2 cellular contexts compared by ENCODE assay signal in the genomic region with DNA sequence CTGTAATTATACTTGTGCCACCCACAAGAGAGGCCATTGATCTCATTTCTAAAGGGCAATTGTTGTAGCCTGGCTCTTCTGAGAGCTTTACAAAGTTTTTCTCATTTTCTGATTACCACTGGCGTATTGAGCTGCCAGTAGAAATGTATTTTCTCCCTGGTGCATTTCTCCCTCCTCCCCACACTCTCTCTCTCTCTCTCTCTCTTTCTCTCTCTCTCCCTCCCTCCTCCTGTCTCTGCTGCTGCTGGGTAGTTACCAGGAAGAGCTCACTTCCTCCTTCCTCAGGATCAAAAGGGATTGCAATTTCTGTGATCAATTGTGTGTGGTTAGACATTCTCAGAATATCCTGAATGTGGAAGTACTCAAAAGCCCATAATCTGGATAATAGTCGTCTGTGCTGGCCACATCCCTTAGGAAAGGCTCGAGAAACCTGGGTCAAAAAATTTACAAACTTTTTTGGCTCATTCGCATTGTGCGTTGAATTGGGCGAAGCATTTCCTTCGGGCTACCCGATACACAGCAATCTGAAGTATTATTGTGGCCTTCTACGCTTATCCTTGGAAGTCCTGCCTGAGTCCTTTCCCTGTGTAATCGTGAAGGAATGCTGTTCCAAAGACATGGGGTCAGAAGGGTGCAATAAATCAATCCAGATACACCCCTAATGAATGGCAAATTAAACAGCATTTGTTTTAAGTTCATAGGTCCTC.
TF ChIP-seq lines count a peak whose summit lies in the region.

No MANE protein-coding gene starts in this region.

TF ChIP-seq in IMR-90, 13 proteins besides CTCF, POLR2A, EP300 and RAD21:
- TF ChIP-seq MAFK (IDR thresholded peaks at IDR 0.05; ENCODE audit: low read depth, low read length) (no peak), RFX5 (IDR thresholded peaks at IDR 0.05; ENCODE audit: low read depth, low read length) (no peak), CEBPB (IDR thresholded peaks at IDR 0.05; ENCODE audit: low read depth, low read length) (no peak), FOS (IDR thresholded peaks at IDR 0.05; ENCODE audit: low read depth, low read length) (no peak), RCOR1 (IDR thresholded peaks at IDR 0.05; ENCODE audit: insufficient replicate concordance, low read length) (no peak), CHD1 (IDR thresholded peaks at IDR 0.05; ENCODE audit: low read depth, low read length) (no peak), SMC3 (IDR thresholded peaks at IDR 0.05; ENCODE audit: low read depth, low read length) (no peak), USF2 (IDR thresholded peaks at IDR 0.05; ENCODE audit: low read depth, low read length) (no peak), BHLHE40 (IDR thresholded peaks at IDR 0.05; ENCODE audit: low read depth, low read length) (no peak), NFE2L2 (IDR thresholded peaks at IDR 0.05; ENCODE audit: low read depth, low read length) (no peak), MXI1 (IDR thresholded peaks at IDR 0.05; ENCODE audit: borderline replicate concordance, low read depth, low read length) (no peak), MAZ (IDR thresholded peaks at IDR 0.05; ENCODE audit: borderline replicate concordance, low read depth, low read length) (no peak)
- TF ChIP-seq, protein P1, sequence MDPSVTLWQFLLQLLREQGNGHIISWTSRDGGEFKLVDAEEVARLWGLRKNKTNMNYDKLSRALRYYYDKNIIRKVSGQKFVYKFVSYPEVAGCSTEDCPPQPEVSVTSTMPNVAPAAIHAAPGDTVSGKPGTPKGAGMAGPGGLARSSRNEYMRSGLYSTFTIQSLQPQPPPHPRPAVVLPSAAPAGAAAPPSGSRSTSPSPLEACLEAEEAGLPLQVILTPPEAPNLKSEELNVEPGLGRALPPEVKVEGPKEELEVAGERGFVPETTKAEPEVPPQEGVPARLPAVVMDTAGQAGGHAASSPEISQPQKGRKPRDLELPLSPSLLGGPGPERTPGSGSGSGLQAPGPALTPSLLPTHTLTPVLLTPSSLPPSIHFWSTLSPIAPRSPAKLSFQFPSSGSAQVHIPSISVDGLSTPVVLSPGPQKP (IDR thresholded peaks at IDR 0.05; ENCODE audit: borderline replicate concordance, low read depth, low read length) = no peak

TF ChIP-seq in WTC11, 78 proteins besides CTCF, POLR2A, EP300 and RAD21:
- TF ChIP-seq TEAD1 (CRISPR knock-in tag; IDR thresholded peaks at IDR 0.05) (no peak), FOXK1 (CRISPR knock-in tag; IDR thresholded peaks at IDR 0.05) (no peak), ZNF416 (CRISPR knock-in tag; IDR thresholded peaks at IDR 0.05) (no peak), AR (CRISPR knock-in tag; IDR thresholded peaks at IDR 0.05) (no peak)
- TF ChIP-seq, protein P2, sequence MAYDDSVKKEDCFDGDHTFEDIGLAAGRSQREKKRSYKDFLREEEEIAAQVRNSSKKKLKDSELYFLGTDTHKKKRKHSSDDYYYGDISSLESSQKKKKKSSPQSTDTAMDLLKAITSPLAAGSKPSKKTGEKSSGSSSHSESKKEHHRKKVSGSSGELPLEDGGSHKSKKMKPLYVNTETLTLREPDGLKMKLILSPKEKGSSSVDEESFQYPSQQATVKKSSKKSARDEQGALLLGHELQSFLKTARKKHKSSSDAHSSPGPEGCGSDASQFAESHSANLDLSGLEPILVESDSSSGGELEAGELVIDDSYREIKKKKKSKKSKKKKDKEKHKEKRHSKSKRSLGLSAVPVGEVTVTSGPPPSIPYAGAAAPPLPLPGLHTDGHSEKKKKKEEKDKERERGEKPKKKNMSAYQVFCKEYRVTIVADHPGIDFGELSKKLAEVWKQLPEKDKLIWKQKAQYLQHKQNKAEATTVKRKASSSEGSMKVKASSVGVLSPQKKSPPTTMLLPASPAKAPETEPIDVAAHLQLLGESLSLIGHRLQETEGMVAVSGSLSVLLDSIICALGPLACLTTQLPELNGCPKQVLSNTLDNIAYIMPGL (CRISPR knock-in tag; IDR thresholded peaks at IDR 0.05) = no peak
